In the genomic region with DNA sequence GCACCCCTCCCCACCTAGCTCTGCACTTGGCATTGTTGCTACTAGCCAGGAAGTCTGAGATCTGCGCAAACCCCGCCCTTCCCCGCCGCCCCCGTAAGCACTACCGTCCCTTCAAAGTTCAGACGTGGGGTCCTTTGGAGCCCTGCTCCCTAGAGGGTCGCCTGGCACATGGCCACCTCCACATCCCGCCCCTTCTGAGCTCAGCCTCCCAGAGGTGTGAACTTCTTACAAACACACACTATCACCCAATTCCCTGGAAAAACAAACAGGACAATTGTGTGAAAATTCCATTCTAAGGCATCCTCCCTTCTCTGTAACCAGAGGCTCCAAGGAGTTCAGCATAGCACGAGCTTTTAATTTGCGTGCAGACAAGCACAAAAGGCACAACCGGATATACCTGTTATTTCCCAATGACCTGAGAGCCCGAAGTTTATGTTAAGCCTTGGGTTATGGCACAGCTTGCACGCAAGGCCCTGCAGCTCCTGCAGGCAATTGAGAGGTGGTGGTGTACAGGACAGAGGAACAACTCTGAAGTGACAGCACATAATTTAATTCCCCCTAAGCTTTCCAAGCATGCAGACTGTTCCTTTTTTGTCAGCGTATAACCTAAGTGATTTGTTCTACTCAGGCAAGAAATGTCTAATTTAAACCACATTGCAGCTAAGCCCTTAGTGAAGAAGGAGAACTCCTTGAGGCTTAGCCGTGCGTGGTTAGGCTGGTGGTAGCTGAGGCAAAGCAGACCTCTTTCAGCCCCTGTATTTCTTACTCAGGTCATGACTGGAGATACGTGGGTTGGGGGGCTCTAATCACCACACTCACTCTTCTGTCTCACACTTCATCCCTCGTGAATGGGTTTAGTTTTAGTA, we compare ENCODE assay signal across 9 cellular contexts. TPM values are rescaled to one million over a fixed set of nuclear protein-coding genes. Genes with fewer than 3 reads are reported as not detected.
DNase-seq lines count a peak whose midpoint lies in the region; ATAC-seq lines count a peak whose summit lies in the region.
"Had no signal": no experiment of that assay in that cellular context is flagged by ENCODE, and none has a peak within 500 bp of the region (broad histone marks: within the 10 kb centered on the region; RNA-seq: fewer than 3 reads in every experiment).

No MANE protein-coding gene starts in this region.

- DNase-seq in activated CD4-positive, alpha-beta T cell treated with anti-CD3 and anti-CD28 coated beads for 36 hours = peak; percentile 42
- no peak for DNase-seq in activated CD4-positive, alpha-beta T cell treated with anti-CD3 and anti-CD28 coated beads, Interleukin-2, amount 50 U/mL, for 1 hour
- peak; percentile 79 for DNase-seq in NCI-H510A (lab: John Stamatoyannopoulos, UW)
- DNase-seq in fibroblast of gingiva (ENCODE audit: low read depth) = peak; percentile 38
- DNase-seq in stimulated activated naive CD8-positive, alpha-beta T cell treated with anti-CD3 and anti-CD28 coated beads, Interleukin-15, amount 100 ng/mL, for 72 hours = peak; percentile 27 to 61
- DNase-seq in activated effector memory CD4-positive, alpha-beta T cell treated with Interleukin-2 at 50 U/mL for 16 hours = no peak
- no peak for DNase-seq in mucosa of gallbladder (ENCODE audit: low spot score)

- CTCF ChIA-PET in activated CD4-positive, alpha-beta T cell treated with anti-CD3 and anti-CD28 coated beads for 36 hours (lab: Charles Lee) = interaction anchor here (0.9 to 3.2 kb wide), 2 partner anchors 10 to 1136 kb away, joined by 3 to 8 read pairs; no protein-coding TSS in a partner anchor

- H3K9me3 Mint-ChIP-seq in activated CD4-positive, alpha-beta T cell treated with anti-CD3 and anti-CD28 coated beads for 36 hours (ENCODE audit: low read depth) = no peaks in the 10 kb centered on the region
- H3K9me3 Mint-ChIP-seq in stimulated activated naive CD8-positive, alpha-beta T cell treated with anti-CD3 and anti-CD28 coated beads, Interleukin-15, amount 100 ng/mL, for 72 hours = no peaks in the 10 kb centered on the region

- H3K27me3 Mint-ChIP-seq in activated CD4-positive, alpha-beta T cell treated with anti-CD3 and anti-CD28 coated beads for 36 hours = peaks cover 70% of the 10 kb centered on the region
- H3K27me3 Mint-ChIP-seq in stimulated activated naive CD8-positive, alpha-beta T cell treated with anti-CD3 and anti-CD28 coated beads, Interleukin-15, amount 100 ng/mL, for 72 hours = peaks cover 79% of the 10 kb centered on the region

- no peak overlapping the region for H3K4me3 Mint-ChIP-seq in activated CD4-positive, alpha-beta T cell treated with anti-CD3 and anti-CD28 coated beads for 36 hours
- H3K4me3 Mint-ChIP-seq in stimulated activated naive CD8-positive, alpha-beta T cell treated with anti-CD3 and anti-CD28 coated beads, Interleukin-15, amount 100 ng/mL, for 72 hours = peak overlapping the region; percentile 24 to 56
- H3K4me3 Mint-ChIP-seq: CD4-positive, CD25-positive, alpha-beta regulatory T cell had no signal

- H3K27ac Mint-ChIP-seq in activated CD4-positive, alpha-beta T cell treated with anti-CD3 and anti-CD28 coated beads for 36 hours = no peak overlapping the region
- H3K27ac Mint-ChIP-seq in stimulated activated naive CD8-positive, alpha-beta T cell treated with anti-CD3 and anti-CD28 coated beads, Interleukin-15, amount 100 ng/mL, for 72 hours = peak overlapping the region; percentile 84
- H3K27ac Mint-ChIP-seq: CD4-positive, CD25-positive, alpha-beta regulatory T cell had no signal

- no peaks in the 10 kb centered on the region for H3K36me3 Mint-ChIP-seq in activated CD4-positive, alpha-beta T cell treated with anti-CD3 and anti-CD28 coated beads for 36 hours (ENCODE audit: low read depth)
- H3K36me3 Mint-ChIP-seq: CD4-positive, CD25-positive, alpha-beta regulatory T cell had no signal

- intact Hi-C loops in activated CD4-positive, alpha-beta T cell treated with anti-CD3 and anti-CD28 coated beads for 36 hours (cut with DNase I, micrococcal nuclease) = no loop called here

- POLR2A ChIA-PET in activated CD4-positive, alpha-beta T cell treated with anti-CD3 and anti-CD28 coated beads for 36 hours (lab: Charles Lee) = interaction anchor here (1.3 kb wide), 1 partner anchor 20 kb away, joined by 8 read pairs; a partner anchor contains a TSS

- peaks cover 24% of the 10 kb centered on the region for H3K4me1 Mint-ChIP-seq in activated CD4-positive, alpha-beta T cell treated with anti-CD3 and anti-CD28 coated beads for 36 hours
- H3K4me1 Mint-ChIP-seq in stimulated activated naive CD8-positive, alpha-beta T cell treated with anti-CD3 and anti-CD28 coated beads, Interleukin-15, amount 100 ng/mL, for 72 hours = peaks cover 76% of the 10 kb centered on the region

- ATAC-seq in activated CD4-positive, alpha-beta T cell treated with anti-CD3 and anti-CD28 coated beads for 36 hours = peak; percentile 74
- peak; percentile 85 for ATAC-seq in stimulated activated naive CD8-positive, alpha-beta T cell treated with anti-CD3 and anti-CD28 coated beads, Interleukin-15, amount 100 ng/mL, for 72 hours
- ATAC-seq in HG02840 (IDR thresholded peaks at IDR 0.05; ENCODE audit: low FRiP score, unreplicated experiment) = no peak

RNA-seq across cellular contexts. Expression of a gene that starts 20.3 kb away (rescaled TPM):
- 1 to 10 TPM; 6.3 TPM for total RNA-seq in activated CD4-positive, alpha-beta T cell treated with anti-CD3 and anti-CD28 coated beads for 36 hours
- 25.4 TPM for total RNA-seq in mucosa of gallbladder
- total RNA-seq: CD4-positive, CD25-positive, alpha-beta regulatory T cell had no signal

Comparison
In these comparisons a context has a peak if more than half of its experiments do, and no peak if none do; other contexts are left out.
1. DNase-seq: peak in activated CD4-positive, alpha-beta T cell treated with anti-CD3 and anti-CD28 coated beads for 36 hours (single experiment), NCI-H510A (single experiment), fibroblast of gingiva (single experiment) and stimulated activated naive CD8-positive, alpha-beta T cell treated with anti-CD3 and anti-CD28 coated beads, Interleukin-15, amount 100 ng/mL, for 72 hours (2 of 2); none in activated CD4-positive, alpha-beta T cell treated with anti-CD3 and anti-CD28 coated beads, Interleukin-2, amount 50 U/mL, for 1 hour (single experiment), activated effector memory CD4-positive, alpha-beta T cell treated with Interleukin-2 at 50 U/mL for 16 hours (single experiment) and mucosa of gallbladder (single experiment).